19 cellular contexts compared by ENCODE assay signal in the genomic region with DNA sequence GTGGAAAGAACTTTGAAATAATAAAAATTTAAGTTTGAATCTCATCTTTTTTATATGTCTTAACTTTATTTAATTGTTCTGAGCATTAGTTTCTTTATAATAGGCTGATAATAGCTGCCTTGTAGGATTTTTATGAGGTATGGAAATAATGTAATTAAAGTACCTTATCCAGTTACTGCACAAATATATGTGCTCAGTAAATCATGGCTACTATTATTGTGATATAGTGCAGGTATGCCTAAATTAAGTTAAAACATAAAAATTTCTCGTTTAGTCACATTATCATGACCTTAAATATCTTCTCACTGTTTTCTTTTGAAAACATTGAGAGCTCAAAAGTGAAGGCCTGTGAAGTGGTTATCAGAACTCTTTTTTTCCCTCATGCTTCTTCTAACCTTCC.
DNase-seq lines count a peak whose midpoint lies in the region; ATAC-seq and TF ChIP-seq lines count a peak whose summit lies in the region.
"Had no signal": no experiment of that assay in that cellular context is flagged by ENCODE, and none has a peak within 500 bp of the region (broad histone marks: within the 10 kb centered on the region; RNA-seq: fewer than 3 reads in every experiment).

No MANE protein-coding gene starts in this region.

- H3K27me3 ChIP-seq in SK-N-SH (ENCODE audit: insufficient read depth) = no peaks in the 10 kb centered on the region
- no peaks in the 10 kb centered on the region for H3K27me3 ChIP-seq in endodermal cell (ENCODE audit: control insufficient read depth, insufficient read depth, low read length, poor library complexity, severe bottlenecking)
- H3K27me3 ChIP-seq in neural progenitor cell = no peaks in the 10 kb centered on the region

- CTCF ChIA-PET in SK-N-SH (lab: Yijun Ruan, JAX) = interaction anchor here (1.2 to 3.5 kb wide), 5 partner anchors 8 to 796 kb away, joined by 3 to 45 read pairs (median 4); partner anchors contain the start of gene SPRY2
- CTCF ChIA-PET in HEK293T (lab: Yijun Ruan, JAX) = interaction anchor here (1.0 to 3.5 kb wide), 4 partner anchors 9 to 153 kb away, joined by 3 to 34 read pairs (median 3); no protein-coding TSS in a partner anchor

- TF ChIP-seq CTCF in SK-N-SH (IDR thresholded peaks at IDR 0.05) = no peak
- TF ChIP-seq CTCF in endodermal cell (conservative IDR thresholded peaks at IDR 0.05) = no peak
- TF ChIP-seq CTCF in neural progenitor cell (IDR thresholded peaks at IDR 0.05) = no peak
- no peak for TF ChIP-seq CTCF in natural killer cell (IDR thresholded peaks at IDR 0.05)

- H3K27ac ChIP-seq in SK-N-SH (ENCODE audit: low read depth in 2 of 2, low read length in 1 of 2) (peak overlapping the region in 1 of 2 experiments; percentile 11; a peak in 1 of 4 replicates), endodermal cell (ENCODE audit: low read depth, low read length) (no peak overlapping the region), neural progenitor cell (no peak overlapping the region)
- H3K27ac ChIP-seq: 22Rv1, HL-60 had no signal

- H3K36me3 Mint-ChIP-seq in endodermal cell (ENCODE audit: low read depth) (no peaks in the 10 kb centered on the region), neural progenitor cell (peaks cover 4% of the 10 kb centered on the region), natural killer cell (no peaks in the 10 kb centered on the region)
- H3K36me3 Mint-ChIP-seq: CD14-positive monocyte; CD8-positive, alpha-beta T cell; IgD-negative memory B cell had no signal

- H3K9me3 ChIP-seq in SK-N-SH (no peaks in the 10 kb centered on the region), endodermal cell (ENCODE audit: control insufficient read depth, low read length) (no peaks in the 10 kb centered on the region), neural progenitor cell (ENCODE audit: low read depth) (no peaks in the 10 kb centered on the region)
- H3K9me3 ChIP-seq: HAP-1 had no signal

- H3K79me2 ChIP-seq in SK-N-SH (ENCODE audit: insufficient read depth) = no peaks in the 10 kb centered on the region
- no peaks in the 10 kb centered on the region for H3K79me2 ChIP-seq in neural progenitor cell (ENCODE audit: low read depth)

- H3K4me1 ChIP-seq in SK-N-SH (ENCODE audit: control insufficient read depth in 1 of 2, insufficient read depth in 2 of 2, low read depth in 1 of 2, low read length in 1 of 2) (peaks cover 0 to 19% of the 10 kb centered on the region in 2 experiments; a peak in 1 of 4 replicates), endodermal cell (ENCODE audit: control insufficient read depth, insufficient read depth, low read length) (peaks cover 6% of the 10 kb centered on the region), neural progenitor cell (peaks cover 9% of the 10 kb centered on the region)
- H3K4me1 ChIP-seq: HAP-1 had no signal

- no peaks in the 10 kb centered on the region for H4K20me1 ChIP-seq in SK-N-SH (ENCODE audit: insufficient read depth)
- H4K20me1 ChIP-seq in neural progenitor cell (ENCODE audit: low read depth) = no peaks in the 10 kb centered on the region

- intact Hi-C loops in natural killer cell (cut with micrococcal nuclease) = loop anchor here (5.0 kb wide), 1 partner anchor 1407 kb away; no protein-coding TSS in a partner anchor

- H3K4me2 ChIP-seq in SK-N-SH = no peak overlapping the region
- no peak overlapping the region for H3K4me2 ChIP-seq in neural progenitor cell

- no peak overlapping the region for H3K9ac ChIP-seq in SK-N-SH
- H3K9ac ChIP-seq in endodermal cell (ENCODE audit: extremely low read depth, low read length, poor library complexity, severe bottlenecking) = no peak overlapping the region
- H3K9ac ChIP-seq in neural progenitor cell = no peak overlapping the region

- H3K4me3 Mint-ChIP-seq in endodermal cell (no peak overlapping the region), neural progenitor cell (no peak overlapping the region), natural killer cell (no peak overlapping the region)
- H3K4me3 Mint-ChIP-seq: CD14-positive monocyte; CD8-positive, alpha-beta T cell; IgD-negative memory B cell had no signal

- H3K9me2 ChIP-seq in SK-N-SH = no peaks in the 10 kb centered on the region

- ATAC-seq in SK-N-SH treated with all-trans-retinoic acid at 6 μM for 48 hours = no peak
- no peak for ATAC-seq in GM21576 (IDR thresholded peaks at IDR 0.05; ENCODE audit: unreplicated experiment)
- no peak for ATAC-seq in natural killer cell
- ATAC-seq in GM18502 (IDR thresholded peaks at IDR 0.05; ENCODE audit: poor library complexity, unreplicated experiment) = no peak
- ATAC-seq: CD8-positive, alpha-beta T cell had no signal

- H3F3A ChIP-seq in SK-N-SH (replicated peaks; ENCODE audit: insufficient read depth) (peaks cover 4% of the 10 kb centered on the region), neural progenitor cell (ENCODE audit: low read depth) (no peaks in the 10 kb centered on the region)

- no peaks in the 10 kb centered on the region for H3K9me3 Mint-ChIP-seq in endodermal cell
- H3K9me3 Mint-ChIP-seq in neural progenitor cell = peaks cover 3% of the 10 kb centered on the region
- no peaks in the 10 kb centered on the region for H3K9me3 Mint-ChIP-seq in natural killer cell
- H3K9me3 Mint-ChIP-seq: CD14-positive monocyte; CD8-positive, alpha-beta T cell; IgD-negative memory B cell had no signal

- POLR2A ChIA-PET in SK-N-SH (lab: Yijun Ruan, JAX) (interaction anchor here (0.8 kb wide), 1 partner anchor 63 kb away, joined by 3 read pairs; the partner anchor contains the start of gene NDFIP2), HEK293T (lab: Yijun Ruan, JAX) (interaction anchor here (0.8 kb wide), 1 partner anchor 138 kb away, joined by 5 read pairs; the partner anchor contains the start of gene RBM26)

- no peak overlapping the region for H3K4me3 ChIP-seq in SK-N-SH (ENCODE audit: low read depth in 2 of 2, low read length in 1 of 2)
- H3K4me3 ChIP-seq in endodermal cell (ENCODE audit: low read length) = no peak overlapping the region
- H3K4me3 ChIP-seq in neural progenitor cell = no peak overlapping the region
- H3K4me3 ChIP-seq: HAP-1 had no signal

- H3K27ac Mint-ChIP-seq in endodermal cell (peak overlapping the region; percentile 75), neural progenitor cell (peak overlapping the region; percentile 27), natural killer cell (no peak overlapping the region)
- H3K27ac Mint-ChIP-seq: CD14-positive monocyte; CD8-positive, alpha-beta T cell; IgD-negative memory B cell had no signal

- DNase-seq in SK-N-SH = no peak
- DNase-seq in HEK293T (ENCODE audit: extremely low spot score) = no peak
- DNase-seq in endodermal cell = no peak
- DNase-seq in neural progenitor cell (ENCODE audit: low spot score) = no peak
- no peak for DNase-seq in natural killer cell
- DNase-seq: CD8-positive, alpha-beta T cell; COR-L47; DMS153; DND-41; GF-D8; GOT3 had no signal

- no peak for TF ChIP-seq EP300 in SK-N-SH (IDR thresholded peaks at IDR 0.05; ENCODE audit: borderline replicate concordance in 1 of 2, low read depth in 1 of 2, low read length in 1 of 2)

- H3K36me3 ChIP-seq in SK-N-SH (replicated peaks in 1 of 2; ENCODE audit: control insufficient read depth in 1 of 2, insufficient read depth in 2 of 2, low read length in 1 of 2) = peaks cover 6 to 10% of the 10 kb centered on the region in 2 experiments
- H3K36me3 ChIP-seq in endodermal cell (ENCODE audit: control insufficient read depth, insufficient read depth, low read length) = no peaks in the 10 kb centered on the region
- no peaks in the 10 kb centered on the region for H3K36me3 ChIP-seq in neural progenitor cell
- H3K36me3 ChIP-seq: HAP-1 had no signal

- H2AFZ ChIP-seq in SK-N-SH (ENCODE audit: low read depth) (no peak overlapping the region), neural progenitor cell (replicated peaks) (no peak overlapping the region)

- WGBS in SK-N-SH (ENCODE audit: low lambda C conversion rate) = 66% methylated on average over 1 of the region's 1 CpG
- WGBS in endodermal cell (ENCODE audit: insufficient coverage in 1 of 2, insufficient read length in 1 of 2), 2 experiments = 33% methylated on average over 1 of the region's 1 CpG; no CpG with 5 or more reads in 1 of the 2 experiments

- H3K4me1 Mint-ChIP-seq in endodermal cell (peaks cover 23% of the 10 kb centered on the region), neural progenitor cell (peaks cover 31% of the 10 kb centered on the region), natural killer cell (peaks cover 5 to 9% of the 10 kb centered on the region in 2 donors)
- H3K4me1 Mint-ChIP-seq: CD14-positive monocyte, IgD-negative memory B cell had no signal

- no peak for TF ChIP-seq RAD21 in SK-N-SH (IDR thresholded peaks at IDR 0.05; ENCODE audit: low read length)

- H3K27me3 Mint-ChIP-seq in endodermal cell (ENCODE audit: insufficient read depth) (no peaks in the 10 kb centered on the region), neural progenitor cell (ENCODE audit: insufficient read depth, low read depth) (no peaks in the 10 kb centered on the region), natural killer cell (ENCODE audit: low read depth in 2 of 2) (no peaks in the 10 kb centered on the region)
- H3K27me3 Mint-ChIP-seq: IgD-negative memory B cell had no signal

TF ChIP-seq in SK-N-SH treated with all-trans-retinoic acid at 6 μM for 48 hours, 23 proteins besides CTCF, POLR2A, EP300 and RAD21:
- TF ChIP-seq ISL1 (CRISPR knock-in tag; IDR thresholded peaks at IDR 0.05) (peak; percentile 92), TCF4 (CRISPR knock-in tag; IDR thresholded peaks at IDR 0.05; ENCODE audit: borderline replicate concordance) (peak; percentile 44; the same call in 1 of the 2 replicates), ZNF70 (CRISPR knock-in tag; IDR thresholded peaks at IDR 0.05) (no peak)

TF ChIP-seq in SK-N-SH, 30 proteins besides CTCF, POLR2A, EP300 and RAD21 (continues in another document):
- no peak for TF ChIP-seq EZH2phosphoT487 (IDR thresholded peaks at IDR 0.05; ENCODE audit: borderline replicate concordance, low read depth)
- TF ChIP-seq RCOR1 (IDR thresholded peaks at IDR 0.05; ENCODE audit: low read length) = no peak
- TF ChIP-seq YY1 (IDR thresholded peaks at IDR 0.05; ENCODE audit: low read depth) = no peak
- no peak for TF ChIP-seq TAF1 (IDR thresholded peaks at IDR 0.05; ENCODE audit: borderline replicate concordance, low read depth, low read length)
- no peak for TF ChIP-seq TCF12 (IDR thresholded peaks at IDR 0.05)
- no peak for TF ChIP-seq RFX5 (IDR thresholded peaks at IDR 0.05; ENCODE audit: low read length)
- TF ChIP-seq CHD2 (IDR thresholded peaks at IDR 0.05; ENCODE audit: low read length, partially characterized antibody) = no peak

TF ChIP-seq in HEK293T, 16 proteins besides CTCF, POLR2A, EP300 and RAD21:
- TF ChIP-seq, protein P1, sequence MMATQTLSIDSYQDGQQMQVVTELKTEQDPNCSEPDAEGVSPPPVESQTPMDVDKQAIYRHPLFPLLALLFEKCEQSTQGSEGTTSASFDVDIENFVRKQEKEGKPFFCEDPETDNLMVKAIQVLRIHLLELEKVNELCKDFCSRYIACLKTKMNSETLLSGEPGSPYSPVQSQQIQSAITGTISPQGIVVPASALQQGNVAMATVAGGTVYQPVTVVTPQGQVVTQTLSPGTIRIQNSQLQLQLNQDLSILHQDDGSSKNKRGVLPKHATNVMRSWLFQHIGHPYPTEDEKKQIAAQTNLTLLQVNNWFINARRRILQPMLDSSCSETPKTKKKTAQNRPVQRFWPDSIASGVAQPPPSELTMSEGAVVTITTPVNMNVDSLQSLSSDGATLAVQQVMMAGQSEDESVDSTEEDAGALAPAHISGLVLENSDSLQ (IDR thresholded peaks at IDR 0.05) = peak; percentile 41
- TF ChIP-seq ELF4 (IDR thresholded peaks at IDR 0.05) (no peak), FOXK2 (IDR thresholded peaks at IDR 0.05) (no peak)

Comparison
In these comparisons a context has a peak if more than half of its experiments do, and no peak if none do; other contexts are left out.
1. H3K27ac Mint-ChIP-seq: peak in endodermal cell (single experiment) and neural progenitor cell (single experiment); none in natural killer cell (0 of 2).